ENCODE assay signal across 21 cellular contexts in genomic region chr9:91408475-91408874, GRCh38. TPM values are rescaled to one million over a fixed set of nuclear protein-coding genes. Genes with fewer than 3 reads are reported as not detected.
DNase-seq lines count a peak whose midpoint lies in the region; ATAC-seq and TF ChIP-seq lines count a peak whose summit lies in the region.
"Had no signal": no experiment of that assay in that cellular context is flagged by ENCODE, and none has a peak within 500 bp of the region (broad histone marks: within the 10 kb centered on the region; RNA-seq: fewer than 3 reads in every experiment).

No MANE protein-coding gene starts in this region.

- no peak overlapping the region for H3K4me3 Mint-ChIP-seq in mesothelial cell of epicardium
- H3K4me3 Mint-ChIP-seq: CD14-positive monocyte, IgD-negative memory B cell had no signal

- H3F3A ChIP-seq in PC-3 (ENCODE audit: low read length, unreplicated experiment): no peaks in the 10 kb centered on the region

- H3K27me3 ChIP-seq in PC-3 (ENCODE audit: low read length): no peaks in the 10 kb centered on the region
- H3K27me3 ChIP-seq in gastrocnemius medialis: no peaks in the 10 kb centered on the region
- no peaks in the 10 kb centered on the region for H3K27me3 ChIP-seq in adrenal gland
- H3K27me3 ChIP-seq: SJSA1 had no signal

- TF ChIP-seq CTCF in PC-3 (conservative IDR thresholded peaks at IDR 0.05; ENCODE audit: low read depth, low read length) (no peak), fibroblast of mammary gland (conservative IDR thresholded peaks at IDR 0.05; ENCODE audit: control insufficient read depth, insufficient read depth, low read depth, low read length) (no peak), gastrocnemius medialis (IDR thresholded peaks at IDR 0.05 in 4 of 5, conservative IDR thresholded peaks at IDR 0.05 in 1 of 5) (no peak), adrenal gland (IDR thresholded peaks at IDR 0.05) (no peak), mesothelial cell of epicardium (IDR thresholded peaks at IDR 0.05; ENCODE audit: unreplicated experiment) (no peak)

- peaks cover 4% of the 10 kb centered on the region for H3K9me3 Mint-ChIP-seq in mesothelial cell of epicardium
- H3K9me3 Mint-ChIP-seq: CD14-positive monocyte, IgD-negative memory B cell had no signal

- H4K20me1 ChIP-seq in PC-3 (ENCODE audit: low read length): 0 out of 2 replicates have a peak, but pooled peaks cover 12% of the 10 kb centered on the region

- no TSS peak for BruUV-seq in PC-3 (replicated peaks; lab: Mats Ljungman, UMichigan)

- CTCF ChIA-PET in PC-3 (lab: Charles Lee): no interaction called here

- WGBS in adrenal gland, 4 donors: 95 to 100% (median 99%) methylated on average over 1 of the region's 1 CpG

- TF ChIP-seq POLR2A in gastrocnemius medialis (IDR thresholded peaks at IDR 0.05) (no peak), adrenal gland (IDR thresholded peaks at IDR 0.05) (no peak)

- H2AFZ ChIP-seq in PC-3 (ENCODE audit: low read length): no peak overlapping the region

- H3K79me2 ChIP-seq in PC-3 (ENCODE audit: low read length): peaks cover 22% of the 10 kb centered on the region

- peak; percentile 30 for DNase-seq in GM03348 (ENCODE audit: low spot score)
- no peak for DNase-seq in PC-3
- peak; percentile 47 for DNase-seq in fibroblast of mammary gland (ENCODE audit: low read depth)
- DNase-seq in gastrocnemius medialis: no peak
- DNase-seq in stimulated activated CD4-positive, alpha-beta T cell treated with anti-CD3 and anti-CD28 coated beads, Interleukin-2, amount 100 ng/mL, for 24 hours: no peak
- no peak for DNase-seq in adrenal gland
- no peak for DNase-seq in mesothelial cell of epicardium (ENCODE audit: low spot score in 2 of 2, unreplicated experiment in 2 of 2)
- DNase-seq: ACHN, AML-193, DMS 273 treated with DMSO at 0.1 percent for 48 hours, Kasumi-1, MV-4-11, NCI-H1417, NCI-H187 treated with DMSO at 0.1 percent for 48 hours, NCI-H446, NCI-H69, OCI-M1 had no signal

- H3K4me1 ChIP-seq in PC-3 (ENCODE audit: insufficient read depth, low read length) (peaks cover 28% of the 10 kb centered on the region), gastrocnemius medialis (peaks cover 5 to 6% of the 10 kb centered on the region in 2 donors), adrenal gland (replicated peaks in 1 of 2) (peaks cover 0 to 8% of the 10 kb centered on the region in 2 donors)

- ATAC-seq in PC-3: no peak
- ATAC-seq in gastrocnemius medialis: no peak
- no peak for ATAC-seq in GM18520 (IDR thresholded peaks at IDR 0.05; ENCODE audit: unreplicated experiment)

- no peak overlapping the region for H3K27ac Mint-ChIP-seq in mesothelial cell of epicardium
- H3K27ac Mint-ChIP-seq: IgD-negative memory B cell had no signal

- no peak overlapping the region for H3K4me3 ChIP-seq in PC-3 (ENCODE audit: low read length)
- H3K4me3 ChIP-seq in fibroblast of mammary gland (ENCODE audit: control insufficient read depth, low read depth, low read length): no peak overlapping the region
- H3K4me3 ChIP-seq in gastrocnemius medialis: no peak overlapping the region
- no peak overlapping the region for H3K4me3 ChIP-seq in adrenal gland
- H3K4me3 ChIP-seq: SJSA1 had no signal

- intact Hi-C loops in PC-3 (cut with micrococcal nuclease): loop anchor here (2.0 kb wide), 1 partner anchor 14 kb away; no protein-coding TSS in a partner anchor
- intact Hi-C loops in gastrocnemius medialis (cut with DNase I; ENCODE audit: low total_unique reads): no loop called here
- intact Hi-C loops in adrenal gland (cut with DNase I): no loop called here

- H3K9ac ChIP-seq in PC-3 (ENCODE audit: low read length): no peak overlapping the region

- H3K9me3 ChIP-seq in PC-3 (ENCODE audit: low read length): no peaks in the 10 kb centered on the region
- H3K9me3 ChIP-seq in gastrocnemius medialis: no peaks in the 10 kb centered on the region
- H3K9me3 ChIP-seq in adrenal gland (replicated peaks in 1 of 3): no peaks in the 10 kb centered on the region
- H3K9me3 ChIP-seq: SJSA1 had no signal

- H3K36me3 Mint-ChIP-seq in mesothelial cell of epicardium: peaks cover 33% of the 10 kb centered on the region

- peaks cover under 1% of the 10 kb centered on the region for H3K27me3 Mint-ChIP-seq in mesothelial cell of epicardium (ENCODE audit: low read depth)

- H3K4me2 ChIP-seq in PC-3 (ENCODE audit: low read length): peak overlapping the region; percentile 13; the same call in 1 of the 2 replicates

- in situ Hi-C loops in gastrocnemius medialis (cut with MboI; ENCODE audit: low sequenced_read_pairs in 4 of 4): loop anchor here in 1 of 4 donors (25.0 kb wide), 1 partner anchor 196 kb away; no protein-coding TSS in a partner anchor

- no peaks in the 10 kb centered on the region for H3K9me2 ChIP-seq in PC-3 (replicated peaks; ENCODE audit: low read length)

- POLR2A ChIA-PET in PC-3 (lab: Charles Lee; ENCODE audit: unreplicated experiment): no interaction called here

- no peak overlapping the region for H3K27ac ChIP-seq in PC-3 (ENCODE audit: low read length)
- H3K27ac ChIP-seq in gastrocnemius medialis: peak overlapping the region; percentile 14 to 66 (median 18)
- H3K27ac ChIP-seq in adrenal gland: no peak overlapping the region
- H3K27ac ChIP-seq: SJSA1 had no signal

- H3K4me1 Mint-ChIP-seq in mesothelial cell of epicardium: peaks cover 15% of the 10 kb centered on the region

- H3K36me3 ChIP-seq in PC-3 (ENCODE audit: low read depth, low read length): peaks cover 14% of the 10 kb centered on the region; the same call in 1 of the 2 replicates
- H3K36me3 ChIP-seq in gastrocnemius medialis: peaks cover 3 to 28% of the 10 kb centered on the region in 2 donors
- H3K36me3 ChIP-seq in adrenal gland (replicated peaks in 1 of 2): peaks cover 0 to 20% of the 10 kb centered on the region in 2 donors

RNA-seq across cellular contexts. Expression of gene NFIL3, which starts 15.2 kb away (rescaled TPM):
- total RNA-seq in PC-3 (2014; rRNA removed): 5.4 and 7.5 TPM in 2 replicates
- total RNA-seq in gastrocnemius medialis: 100 to 1,000 TPM in 1 of 4 donors, 10 to 100 TPM in 3; 36.6 to 167 (median 56.3) TPM
- 10 to 100 TPM; 14.6 to 74.5 (median 27.3) TPM for total RNA-seq in adrenal gland
- 10 to 100 TPM; 10.7 to 34.4 (median 34.1) TPM for polyA plus RNA-seq in adrenal gland
- total RNA-seq in mesothelial cell of epicardium: 25.8 to 28.1 TPM (median 26.3 TPM) in 3 replicates

RNA-seq across cellular contexts. Expression of gene AUH, which starts 46.8 kb away (rescaled TPM):
- total RNA-seq in PC-3 (2014; rRNA removed): 30.4 and 32.3 TPM in 2 replicates
- 10 to 100 TPM; 17.1 to 28.2 (median 20.8) TPM for total RNA-seq in gastrocnemius medialis
- total RNA-seq in adrenal gland: 100 to 1,000 TPM in 3 of 8 donors, 10 to 100 TPM in 5; 45.0 to 158 (median 84.1) TPM
- 10 to 100 TPM; 41.9 to 58.0 (median 45.7) TPM for polyA plus RNA-seq in adrenal gland
- 23.7 to 24.8 TPM (median 24.1 TPM) in 3 replicates for total RNA-seq in mesothelial cell of epicardium

Comparison
In these comparisons a context has a peak if more than half of its experiments do, and no peak if none do; other contexts are left out.
1. DNase-seq: peak in GM03348 (single experiment) and fibroblast of mammary gland (single experiment); none in PC-3 (single experiment), gastrocnemius medialis (0 of 2), stimulated activated CD4-positive, alpha-beta T cell treated with anti-CD3 and anti-CD28 coated beads, Interleukin-2, amount 100 ng/mL, for 24 hours (0 of 2), adrenal gland (0 of 7) and mesothelial cell of epicardium (0 of 2).
2. H3K27ac ChIP-seq: peak in gastrocnemius medialis (4 of 4); none in PC-3 (single experiment) and adrenal gland (0 of 5).